Comparison of ENCODE assay signal across 10 cellular contexts in genomic region chr21:46621457-46622182, GRCh38. TPM values are rescaled to one million over a fixed set of nuclear protein-coding genes. Genes with fewer than 3 reads are reported as not detected.
DNase-seq lines count a peak whose midpoint lies in the region; ATAC-seq and TF ChIP-seq lines count a peak whose summit lies in the region.
"Had no signal": no experiment of that assay in that cellular context is flagged by ENCODE, and none has a peak within 500 bp of the region (broad histone marks: within the 10 kb centered on the region; RNA-seq: fewer than 3 reads in every experiment).

No MANE protein-coding gene starts in this region.

- peak overlapping the region; percentile 37 for H3K9ac ChIP-seq in DND-41 (ENCODE audit: low read depth, low read length)
- H3K9ac ChIP-seq: parathyroid adenoma had no signal

- no peak for TF ChIP-seq CTCF in DND-41 (IDR thresholded peaks at IDR 0.05; ENCODE audit: borderline replicate concordance, extremely low read depth, low read length, poor library complexity, severe bottlenecking)
- no peak for TF ChIP-seq CTCF in activated CD8-positive, alpha-beta T cell treated with anti-CD3 and anti-CD28 coated beads for 36 hours (IDR thresholded peaks at IDR 0.05)

- DNase-seq in DND-41 = no peak
- DNase-seq in activated CD8-positive, alpha-beta T cell treated with anti-CD3 and anti-CD28 coated beads for 36 hours = peak; percentile 31
- DNase-seq in head of caudate nucleus = peak; percentile 66 to 94 (median 87)
- DNase-seq in putamen (ENCODE audit: low spot score) = peak; percentile 96
- DNase-seq in stimulated activated CD4-positive, alpha-beta T cell treated with anti-CD3 and anti-CD28 coated beads, Interleukin-2, amount 100 ng/mL, for 24 hours = no peak

- POLR2A ChIA-PET in activated CD8-positive, alpha-beta T cell treated with anti-CD3 and anti-CD28 coated beads for 36 hours (lab: Charles Lee) = interaction anchor here (0.8 to 6.7 kb wide), 6 partner anchors 10 to 69 kb away, joined by 3 to 52 read pairs (median 4); partner anchors contain the start of gene PRMT2

- CTCF ChIA-PET in activated CD8-positive, alpha-beta T cell treated with anti-CD3 and anti-CD28 coated beads for 36 hours (lab: Charles Lee) = interaction anchor here (0.7 to 2.9 kb wide), 6 partner anchors 13 to 150 kb away, joined by 3 to 22 read pairs (median 4); partner anchors contain the start of gene PRMT2

- 0 out of 4 replicates have a peak overlapping the region, but pooled peaks of 1 of the 2 experiments have one; percentile 4 for H3K4me3 ChIP-seq in DND-41 (ENCODE audit: low read depth in 1 of 2, low read length in 2 of 2)

- H3K36me3 ChIP-seq in DND-41 (ENCODE audit: insufficient read depth, low read length) = no peaks in the 10 kb centered on the region
- H3K36me3 ChIP-seq: brain microvascular endothelial cell had no signal

- H3K9me3 Mint-ChIP-seq in activated CD8-positive, alpha-beta T cell treated with anti-CD3 and anti-CD28 coated beads for 36 hours = peaks cover 14% of the 10 kb centered on the region

- no peaks in the 10 kb centered on the region for H3K27me3 ChIP-seq in DND-41 (ENCODE audit: insufficient read depth, low read length, poor library complexity)
- H3K27me3 ChIP-seq: brain microvascular endothelial cell had no signal

- intact Hi-C loops in activated CD8-positive, alpha-beta T cell treated with anti-CD3 and anti-CD28 coated beads for 36 hours (cut with micrococcal nuclease) = no loop called here
- intact Hi-C loops in head of caudate nucleus (cut with DNase I) = no loop called here

- H4K20me1 ChIP-seq in DND-41 (ENCODE audit: insufficient read depth, low read length) = no peaks in the 10 kb centered on the region

- H3K4me1 Mint-ChIP-seq in activated CD8-positive, alpha-beta T cell treated with anti-CD3 and anti-CD28 coated beads for 36 hours (ENCODE audit: low read depth) = peaks cover 54% of the 10 kb centered on the region

- peaks cover 12% of the 10 kb centered on the region for H3K36me3 Mint-ChIP-seq in activated CD8-positive, alpha-beta T cell treated with anti-CD3 and anti-CD28 coated beads for 36 hours (ENCODE audit: low read depth)

- peaks cover 12% of the 10 kb centered on the region for H3K9me3 ChIP-seq in DND-41 (ENCODE audit: insufficient read depth, low read length, severe bottlenecking)

- H3K27ac Mint-ChIP-seq in activated CD8-positive, alpha-beta T cell treated with anti-CD3 and anti-CD28 coated beads for 36 hours = peak overlapping the region; percentile 86

- H3K27ac ChIP-seq in DND-41 (ENCODE audit: low read length) = peak overlapping the region; percentile 83
- H3K27ac ChIP-seq: brain microvascular endothelial cell, parathyroid adenoma had no signal

- H3K4me1 ChIP-seq in DND-41 (ENCODE audit: insufficient read depth, low read length) = peaks cover 23% of the 10 kb centered on the region
- H3K4me1 ChIP-seq: parathyroid adenoma had no signal

- peak overlapping the region; percentile 48 for H3K4me2 ChIP-seq in DND-41 (ENCODE audit: insufficient read depth, low read length)

- peak; percentile 3; the same call in 1 of the 3 replicates for ATAC-seq in DND-41 (ENCODE audit: insufficient read depth, low read depth)
- peak; percentile 68 for ATAC-seq in activated CD8-positive, alpha-beta T cell treated with anti-CD3 and anti-CD28 coated beads for 36 hours
- ATAC-seq in GM19397 (IDR thresholded peaks at IDR 0.05; ENCODE audit: unreplicated experiment) = no peak
- ATAC-seq in HG02884 (IDR thresholded peaks at IDR 0.05; ENCODE audit: unreplicated experiment) = no peak
- no peak for ATAC-seq in GM21717 (IDR thresholded peaks at IDR 0.05; ENCODE audit: unreplicated experiment)

- H3K79me2 ChIP-seq in DND-41 (ENCODE audit: insufficient read depth, low read length) = no peaks in the 10 kb centered on the region
- H3K79me2 ChIP-seq: parathyroid adenoma had no signal

- no peak overlapping the region for H3K4me3 Mint-ChIP-seq in activated CD8-positive, alpha-beta T cell treated with anti-CD3 and anti-CD28 coated beads for 36 hours

- H2AFZ ChIP-seq in DND-41 (ENCODE audit: low read depth, low read length) = peak overlapping the region; percentile 66
- H2AFZ ChIP-seq: parathyroid adenoma had no signal

- H3K27me3 Mint-ChIP-seq in activated CD8-positive, alpha-beta T cell treated with anti-CD3 and anti-CD28 coated beads for 36 hours = no peaks in the 10 kb centered on the region

RNA-seq across cellular contexts. Expression of gene PRMT2, which starts 13.9 kb away (rescaled TPM):
- 10 to 100 TPM; 54.4 to 58.2 TPM for total RNA-seq in activated CD8-positive, alpha-beta T cell treated with anti-CD3 and anti-CD28 coated beads for 36 hours

RNA-seq across cellular contexts. Expression of gene S100B, which starts 16.7 kb away (rescaled TPM):
- 1 to 10 TPM; 2.7 to 3.0 TPM for total RNA-seq in activated CD8-positive, alpha-beta T cell treated with anti-CD3 and anti-CD28 coated beads for 36 hours

Comparison
In these comparisons a context has a peak if more than half of its experiments do, and no peak if none do; other contexts are left out.
1. ATAC-seq: peak in DND-41 (single experiment) and activated CD8-positive, alpha-beta T cell treated with anti-CD3 and anti-CD28 coated beads for 36 hours (single experiment); none in GM19397 (single experiment), HG02884 (single experiment) and GM21717 (single experiment).
2. DNase-seq: peak in activated CD8-positive, alpha-beta T cell treated with anti-CD3 and anti-CD28 coated beads for 36 hours (single experiment), head of caudate nucleus (42 of 42) and putamen (single experiment); none in DND-41 (single experiment) and stimulated activated CD4-positive, alpha-beta T cell treated with anti-CD3 and anti-CD28 coated beads, Interleukin-2, amount 100 ng/mL, for 24 hours (0 of 2).